1 cellular context compared by ENCODE assay signal in the genomic region with DNA sequence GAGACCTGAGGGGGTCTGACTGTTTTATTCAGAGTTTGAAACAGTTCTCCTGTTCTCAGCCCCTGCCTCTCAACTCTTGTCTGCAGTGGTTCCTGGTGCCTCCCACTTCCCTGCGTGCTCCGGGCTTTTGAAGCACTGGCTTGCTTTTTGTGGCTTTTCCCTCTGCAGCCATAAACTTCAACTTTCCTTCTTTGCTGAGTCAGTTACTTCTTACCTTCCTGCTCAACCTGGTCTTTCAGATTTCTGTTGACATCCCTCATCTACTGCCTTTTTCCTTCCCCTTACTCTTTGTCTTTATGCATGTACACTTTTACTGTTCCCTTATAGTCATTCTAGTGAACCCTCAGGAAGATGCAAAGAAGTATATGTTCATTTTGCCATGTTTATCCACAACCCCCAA.
TF ChIP-seq lines count a peak whose summit lies in the region.

No MANE protein-coding gene starts in this region.

TF ChIP-seq in HEK293, 187 proteins besides CTCF, POLR2A, EP300 and RAD21 (continued from another document):
- TF ChIP-seq PRDM1 (tag by site-specific recombination; IDR thresholded peaks at IDR 0.05) = peak; percentile 18; the same call in 1 of the 2 replicates
- TF ChIP-seq, protein P1, sequence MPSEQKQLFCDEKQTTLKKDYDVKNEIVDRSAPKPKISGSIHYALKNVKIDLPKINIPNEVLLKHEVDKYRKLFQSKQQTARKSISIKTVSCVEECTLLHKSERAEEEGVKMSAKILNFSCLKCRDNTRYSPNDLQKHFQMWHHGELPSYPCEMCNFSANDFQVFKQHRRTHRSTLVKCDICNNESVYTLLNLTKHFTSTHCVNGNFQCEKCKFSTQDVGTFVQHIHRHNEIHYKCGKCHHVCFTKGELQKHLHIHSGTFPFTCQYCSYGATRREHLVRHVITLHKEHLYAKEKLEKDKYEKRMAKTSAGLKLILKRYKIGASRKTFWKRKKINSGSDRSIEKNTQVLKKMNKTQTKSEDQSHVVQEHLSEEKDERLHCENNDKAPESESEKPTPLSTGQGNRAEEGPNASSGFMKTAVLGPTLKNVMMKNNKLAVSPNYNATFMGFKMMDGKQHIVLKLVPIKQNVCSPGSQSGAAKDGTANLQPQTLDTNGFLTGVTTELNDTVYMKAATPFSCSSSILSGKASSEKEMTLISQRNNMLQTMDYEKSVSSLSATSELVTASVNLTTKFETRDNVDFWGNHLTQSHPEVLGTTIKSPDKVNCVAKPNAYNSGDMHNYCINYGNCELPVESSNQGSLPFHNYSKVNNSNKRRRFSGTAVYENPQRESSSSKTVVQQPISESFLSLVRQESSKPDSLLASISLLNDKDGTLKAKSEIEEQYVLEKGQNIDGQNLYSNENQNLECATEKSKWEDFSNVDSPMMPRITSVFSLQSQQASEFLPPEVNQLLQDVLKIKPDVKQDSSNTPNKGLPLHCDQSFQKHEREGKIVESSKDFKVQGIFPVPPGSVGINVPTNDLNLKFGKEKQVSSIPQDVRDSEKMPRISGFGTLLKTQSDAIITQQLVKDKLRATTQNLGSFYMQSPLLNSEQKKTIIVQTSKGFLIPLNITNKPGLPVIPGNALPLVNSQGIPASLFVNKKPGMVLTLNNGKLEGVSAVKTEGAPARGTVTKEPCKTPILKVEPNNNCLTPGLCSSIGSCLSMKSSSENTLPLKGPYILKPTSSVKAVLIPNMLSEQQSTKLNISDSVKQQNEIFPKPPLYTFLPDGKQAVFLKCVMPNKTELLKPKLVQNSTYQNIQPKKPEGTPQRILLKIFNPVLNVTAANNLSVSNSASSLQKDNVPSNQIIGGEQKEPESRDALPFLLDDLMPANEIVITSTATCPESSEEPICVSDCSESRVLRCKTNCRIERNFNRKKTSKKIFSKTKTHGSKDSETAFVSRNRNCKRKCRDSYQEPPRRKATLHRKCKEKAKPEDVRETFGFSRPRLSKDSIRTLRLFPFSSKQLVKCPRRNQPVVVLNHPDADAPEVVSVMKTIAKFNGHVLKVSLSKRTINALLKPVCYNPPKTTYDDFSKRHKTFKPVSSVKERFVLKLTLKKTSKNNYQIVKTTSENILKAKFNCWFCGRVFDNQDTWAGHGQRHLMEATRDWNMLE (tag by site-specific recombination; conservative IDR thresholded peaks at IDR 0.05; ENCODE audit: low read depth) = no peak
- no peak for TF ChIP-seq IKZF3 (tag by site-specific recombination; IDR thresholded peaks at IDR 0.05)
TF ChIP-seq in HEK293: peak in this region for 1.
